In the genomic region with DNA sequence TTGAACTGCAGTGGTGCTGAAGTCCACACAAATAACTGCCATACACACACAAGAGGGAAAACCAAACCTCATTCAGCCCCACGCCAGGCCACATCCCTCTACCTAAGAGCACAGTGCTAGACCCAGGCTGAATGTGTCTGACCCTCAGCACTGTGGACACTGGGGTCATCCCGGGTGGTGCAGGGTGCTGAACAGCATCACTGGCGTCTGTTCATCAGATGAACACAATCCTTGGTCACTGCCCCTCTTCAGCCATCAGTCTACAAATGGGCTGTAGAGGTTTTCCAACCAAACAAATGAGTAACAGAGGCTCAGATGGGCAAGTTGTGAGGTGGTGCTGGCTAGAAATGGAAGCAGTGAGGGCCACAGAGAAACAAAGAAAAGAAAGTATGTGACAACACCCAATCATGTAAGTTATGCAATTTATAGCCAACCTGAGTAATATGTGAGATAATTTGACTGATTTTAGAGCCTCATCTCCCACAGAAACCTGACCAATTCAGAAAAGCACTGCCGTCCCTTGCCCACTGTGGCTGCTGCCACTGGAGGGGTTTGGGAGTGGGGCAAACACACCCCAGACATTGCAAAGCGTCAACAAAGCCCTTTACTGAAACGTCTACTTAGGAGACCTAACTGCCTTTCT, we compare ENCODE assay signal across 13 cellular contexts. TPM values are rescaled to one million over a fixed set of nuclear protein-coding genes. Genes with fewer than 3 reads are reported as not detected.
DNase-seq lines count a peak whose midpoint lies in the region; ATAC-seq and TF ChIP-seq lines count a peak whose summit lies in the region.
"Had no signal": no experiment of that assay in that cellular context is flagged by ENCODE, and none has a peak within 500 bp of the region (broad histone marks: within the 10 kb centered on the region; RNA-seq: fewer than 3 reads in every experiment).

No MANE protein-coding gene starts in this region.

- H3K27ac ChIP-seq in ACC112 (ENCODE audit: low read depth, low read length) (peak overlapping the region; percentile 26; the same call in 1 of the 2 replicates), DOHH2 (ENCODE audit: low read depth, low read length) (peak overlapping the region; percentile 94), thyroid gland (no peak overlapping the region), right cardiac atrium (ENCODE audit: low read length) (no peak overlapping the region)
- peak overlapping the region; percentile 25 for H3K27ac ChIP-seq in naive thymus-derived CD4-positive, alpha-beta T cell (ENCODE audit: low read depth, low read length)

- H3K27me3 ChIP-seq in ACC112 (ENCODE audit: insufficient read depth, low read length) = no peaks in the 10 kb centered on the region
- H3K27me3 ChIP-seq in DOHH2 (ENCODE audit: control insufficient read depth, low read length) = no peaks in the 10 kb centered on the region
- no peaks in the 10 kb centered on the region for H3K27me3 ChIP-seq in naive thymus-derived CD4-positive, alpha-beta T cell (ENCODE audit: control insufficient read depth in 2 of 2, insufficient read depth in 2 of 2, low read length in 2 of 2)
- no peaks in the 10 kb centered on the region for H3K27me3 ChIP-seq in thyroid gland
- no peaks in the 10 kb centered on the region for H3K27me3 ChIP-seq in right cardiac atrium (ENCODE audit: control insufficient read depth, insufficient read depth)
- H3K27me3 ChIP-seq: gastroesophageal sphincter had no signal

- H3K4me1 ChIP-seq in ACC112 (ENCODE audit: control insufficient read depth, insufficient read depth, low read length, unreplicated experiment) = peaks cover 34% of the 10 kb centered on the region
- H3K4me1 ChIP-seq in DOHH2 (ENCODE audit: control insufficient read depth, low read length) = peaks cover 99% of the 10 kb centered on the region
- H3K4me1 ChIP-seq in naive thymus-derived CD4-positive, alpha-beta T cell (ENCODE audit: control insufficient read depth in 2 of 2, insufficient read depth in 2 of 2, low read length in 2 of 2) = peaks cover 20 to 41% of the 10 kb centered on the region in 2 donors
- peaks cover 22 to 48% of the 10 kb centered on the region in 2 donors for H3K4me1 ChIP-seq in thyroid gland
- H3K4me1 ChIP-seq in right cardiac atrium (ENCODE audit: control insufficient read depth, insufficient read depth, low read length) = peaks cover 19% of the 10 kb centered on the region

- no peaks in the 10 kb centered on the region for H3K9me3 Mint-ChIP-seq in activated T-helper 2 cell treated with anti-CD3 and anti-CD28 coated beads, Interferon-gamma antibody, Interleukin-2, Interleukin-4, amounts not matched to agents 10 μg/mL and 5 μg/mL and 100 μg/mL, durations not matched to agents 14 hours and 24 hours and 36 hours
- peaks cover 0 to 2% (median 0%) of the 10 kb centered on the region in 11 donors for H3K9me3 Mint-ChIP-seq in naive thymus-derived CD4-positive, alpha-beta T cell

- ATAC-seq in naive thymus-derived CD4-positive, alpha-beta T cell = no peak
- no peak for ATAC-seq in right cardiac atrium
- ATAC-seq: gastroesophageal sphincter had no signal

- intact Hi-C loops in activated T-helper 2 cell treated with anti-CD3 and anti-CD28 coated beads, Interferon-gamma antibody, Interleukin-2, Interleukin-4, amounts not matched to agents 10 μg/mL and 5 μg/mL and 100 μg/mL, durations not matched to agents 14 hours and 24 hours and 36 hours (cut with micrococcal nuclease) = no loop called here
- intact Hi-C loops in naive thymus-derived CD4-positive, alpha-beta T cell (cut with micrococcal nuclease) = no loop called here
- intact Hi-C loops in thyroid gland (cut with DNase I) (no loop called here), right cardiac atrium (cut with DNase I) (no loop called here)

- peaks cover 13% of the 10 kb centered on the region for H4K20me1 ChIP-seq in DOHH2 (ENCODE audit: control insufficient read depth, insufficient read depth, low read depth, low read length)

- CTCF ChIA-PET in naive thymus-derived CD4-positive, alpha-beta T cell (lab: Charles Lee) = no interaction called here

- H3K79me2 ChIP-seq in ACC112 (ENCODE audit: control insufficient read depth, insufficient read depth, low read length, unreplicated experiment) (peaks cover 97% of the 10 kb centered on the region), DOHH2 (ENCODE audit: control insufficient read depth, low read length) (peaks cover 100% of the 10 kb centered on the region)

- H3F3A ChIP-seq in DOHH2 (ENCODE audit: control insufficient read depth, insufficient read depth) = peaks cover 54% of the 10 kb centered on the region

- H3K4me3 Mint-ChIP-seq in activated T-helper 2 cell treated with anti-CD3 and anti-CD28 coated beads, Interferon-gamma antibody, Interleukin-2, Interleukin-4, amounts not matched to agents 10 μg/mL and 5 μg/mL and 100 μg/mL, durations not matched to agents 14 hours and 24 hours and 36 hours (ENCODE audit: low read depth) = no peak overlapping the region
- H3K4me3 Mint-ChIP-seq in naive thymus-derived CD4-positive, alpha-beta T cell = peak overlapping the region in 9 of 10 donors; percentile 2 to 63 (median 34)

- H3K9me3 ChIP-seq in DOHH2 (ENCODE audit: control insufficient read depth, insufficient read depth, low read length) (no peaks in the 10 kb centered on the region), thyroid gland (no peaks in the 10 kb centered on the region), right cardiac atrium (ENCODE audit: control insufficient read depth, low read length) (no peaks in the 10 kb centered on the region)
- no peaks in the 10 kb centered on the region for H3K9me3 ChIP-seq in naive thymus-derived CD4-positive, alpha-beta T cell (ENCODE audit: control insufficient read depth in 2 of 3, low read length in 3 of 3)
- H3K9me3 ChIP-seq: gastroesophageal sphincter had no signal

- no peaks in the 10 kb centered on the region for H3K9me2 ChIP-seq in DOHH2 (replicated peaks; ENCODE audit: control insufficient read depth, low read length)

- TF ChIP-seq CTCF in DOHH2 (IDR thresholded peaks at IDR 0.05; ENCODE audit: low read depth, low read length, poor library complexity, severe bottlenecking) (no peak), thyroid gland (IDR thresholded peaks at IDR 0.05) (no peak)

- DNase-seq in activated T-helper 2 cell treated with anti-CD3 and anti-CD28 coated beads, Interferon-gamma antibody, Interleukin-2, Interleukin-4, amounts not matched to agents 10 μg/mL and 5 μg/mL and 100 μg/mL, durations not matched to agents 14 hours and 24 hours and 36 hours (ENCODE audit: low spot score) = no peak
- DNase-seq in naive thymus-derived CD4-positive, alpha-beta T cell = no peak
- DNase-seq in T1000 (lab: John Stamatoyannopoulos, UW) (no peak), thyroid gland (no peak), Kasumi-1 (lab: John Stamatoyannopoulos, UW) (no peak), right cardiac atrium (no peak)
- DNase-seq: activated gamma-delta T cell, KBM-7 had no signal

- TF ChIP-seq POLR2A in thyroid gland (IDR thresholded peaks at IDR 0.05) = no peak

- H3K4me1 Mint-ChIP-seq in activated T-helper 2 cell treated with anti-CD3 and anti-CD28 coated beads, Interferon-gamma antibody, Interleukin-2, Interleukin-4, amounts not matched to agents 10 μg/mL and 5 μg/mL and 100 μg/mL, durations not matched to agents 14 hours and 24 hours and 36 hours (ENCODE audit: low read depth) = peaks cover 26% of the 10 kb centered on the region
- H3K4me1 Mint-ChIP-seq in naive thymus-derived CD4-positive, alpha-beta T cell = peaks cover 43 to 88% (median 67%) of the 10 kb centered on the region in 7 donors

- H3K36me3 Mint-ChIP-seq in activated T-helper 2 cell treated with anti-CD3 and anti-CD28 coated beads, Interferon-gamma antibody, Interleukin-2, Interleukin-4, amounts not matched to agents 10 μg/mL and 5 μg/mL and 100 μg/mL, durations not matched to agents 14 hours and 24 hours and 36 hours (ENCODE audit: low read depth) = peaks cover 21% of the 10 kb centered on the region
- H3K36me3 Mint-ChIP-seq in naive thymus-derived CD4-positive, alpha-beta T cell = peaks cover 0 to 12% (median 4%) of the 10 kb centered on the region in 5 donors

- no peak overlapping the region for H2AFZ ChIP-seq in ACC112 (ENCODE audit: low read length, unreplicated experiment)

- peak overlapping the region; percentile 36 for H3K27ac Mint-ChIP-seq in activated T-helper 2 cell treated with anti-CD3 and anti-CD28 coated beads, Interferon-gamma antibody, Interleukin-2, Interleukin-4, amounts not matched to agents 10 μg/mL and 5 μg/mL and 100 μg/mL, durations not matched to agents 14 hours and 24 hours and 36 hours
- H3K27ac Mint-ChIP-seq in naive thymus-derived CD4-positive, alpha-beta T cell = peak overlapping the region in 8 of 9 donors; percentile 20 to 81 (median 50)

- H3K4me3 ChIP-seq in ACC112 (ENCODE audit: low read depth, low read length) (no peak overlapping the region), DOHH2 (ENCODE audit: low read length) (peak overlapping the region; percentile 61), thyroid gland (replicated peaks in 1 of 3) (no peak overlapping the region), right cardiac atrium (ENCODE audit: low read length) (no peak overlapping the region)
- H3K4me3 ChIP-seq in naive thymus-derived CD4-positive, alpha-beta T cell (ENCODE audit: low read length) = no peak overlapping the region
- H3K4me3 ChIP-seq: gastroesophageal sphincter had no signal

- H3K36me3 ChIP-seq in ACC112 (ENCODE audit: insufficient read depth, low read length) = 0 out of 2 replicates have a peak, but pooled peaks cover 3% of the 10 kb centered on the region
- peaks cover 34% of the 10 kb centered on the region for H3K36me3 ChIP-seq in DOHH2 (ENCODE audit: control insufficient read depth, low read length)
- H3K36me3 ChIP-seq in naive thymus-derived CD4-positive, alpha-beta T cell (ENCODE audit: control insufficient read depth in 2 of 3, insufficient read depth in 3 of 3, low read length in 3 of 3) = no peaks in the 10 kb centered on the region
- no peaks in the 10 kb centered on the region for H3K36me3 ChIP-seq in thyroid gland
- H3K36me3 ChIP-seq: gastroesophageal sphincter had no signal

- 64 to 77% methylated on average over 6 of the region's 6 CpGs for WGBS in thyroid gland, 2 donors
- WGBS in right cardiac atrium = 55% methylated on average over 6 of the region's 6 CpGs

- POLR2A ChIA-PET in naive thymus-derived CD4-positive, alpha-beta T cell (lab: Charles Lee) = no interaction called here

- peak overlapping the region; percentile 90 for H3K4me2 ChIP-seq in DOHH2 (ENCODE audit: low read length)

- no peaks in the 10 kb centered on the region for H3K27me3 Mint-ChIP-seq in activated T-helper 2 cell treated with anti-CD3 and anti-CD28 coated beads, Interferon-gamma antibody, Interleukin-2, Interleukin-4, amounts not matched to agents 10 μg/mL and 5 μg/mL and 100 μg/mL, durations not matched to agents 14 hours and 24 hours and 36 hours (ENCODE audit: low read depth)
- H3K27me3 Mint-ChIP-seq in naive thymus-derived CD4-positive, alpha-beta T cell = no peaks in the 10 kb centered on the region

RNA-seq across cellular contexts. Expression of a gene that starts 27.9 kb away (rescaled TPM):
- 452 and 471 TPM in 2 replicates for total RNA-seq in activated T-helper 2 cell treated with anti-CD3 and anti-CD28 coated beads, Interferon-gamma antibody, Interleukin-2, Interleukin-4, amounts not matched to agents 10 μg/mL and 5 μg/mL and 100 μg/mL, durations not matched to agents 14 hours and 24 hours and 36 hours
- 100 to 1,000 TPM; 170 to 358 (median 246) TPM for total RNA-seq in naive thymus-derived CD4-positive, alpha-beta T cell
- 10 to 100 TPM; 48.1 to 62.3 TPM for polyA plus RNA-seq in naive thymus-derived CD4-positive, alpha-beta T cell
- total RNA-seq in thyroid gland (100 to 1,000 TPM; 154 to 200 (median 174) TPM), right cardiac atrium (100 to 1,000 TPM; 152 to 205 (median 174) TPM)
- polyA plus RNA-seq in right cardiac atrium = 73.7 TPM

RNA-seq across cellular contexts. Expression of a gene that starts 52.0 kb away (rescaled TPM):
- 0.18 and 0.32 TPM in 2 replicates for total RNA-seq in activated T-helper 2 cell treated with anti-CD3 and anti-CD28 coated beads, Interferon-gamma antibody, Interleukin-2, Interleukin-4, amounts not matched to agents 10 μg/mL and 5 μg/mL and 100 μg/mL, durations not matched to agents 14 hours and 24 hours and 36 hours
- 1 to 10 TPM in 3 of 5 experiments, under 1 TPM in 1, not detected in 1; 0.94 to 2.5 (median 1.4) TPM for total RNA-seq in naive thymus-derived CD4-positive, alpha-beta T cell
- not detected for polyA plus RNA-seq in naive thymus-derived CD4-positive, alpha-beta T cell
- total RNA-seq in thyroid gland = under 1 TPM in 1 of 4 donors, not detected in 3; 0.13 TPM
- total RNA-seq in right cardiac atrium = under 1 TPM in 2 of 4 donors, not detected in 2; 0.24 to 0.36 TPM
- polyA plus RNA-seq in right cardiac atrium = 0.18 TPM
- total RNA-seq: pulmonary artery endothelial cell, RPMI7951 had no signal

RNA-seq across cellular contexts. Expression of a gene that starts 56.1 kb away (rescaled TPM):
- total RNA-seq in activated T-helper 2 cell treated with anti-CD3 and anti-CD28 coated beads, Interferon-gamma antibody, Interleukin-2, Interleukin-4, amounts not matched to agents 10 μg/mL and 5 μg/mL and 100 μg/mL, durations not matched to agents 14 hours and 24 hours and 36 hours = 0.94 and 1.2 TPM in 2 replicates
- 1 to 10 TPM in 1 of 5 experiments, not detected in 4; 1.1 TPM for total RNA-seq in naive thymus-derived CD4-positive, alpha-beta T cell
- under 1 TPM in 1 of 2 donors, not detected in 1; 0.45 TPM for polyA plus RNA-seq in naive thymus-derived CD4-positive, alpha-beta T cell
- total RNA-seq in thyroid gland = not detected
- total RNA-seq in right cardiac atrium = under 1 TPM; 0.34 to 0.89 (median 0.59) TPM
- 1.9 TPM for polyA plus RNA-seq in right cardiac atrium

Comparison
In these comparisons a context has a peak if more than half of its experiments do, and no peak if none do; other contexts are left out.
1. H3K27ac ChIP-seq: peak in ACC112 (single experiment), DOHH2 (single experiment) and naive thymus-derived CD4-positive, alpha-beta T cell (single experiment); none in thyroid gland (0 of 3) and right cardiac atrium (single experiment).